ENCODE assay signal across 1 cellular context in the genomic region with DNA sequence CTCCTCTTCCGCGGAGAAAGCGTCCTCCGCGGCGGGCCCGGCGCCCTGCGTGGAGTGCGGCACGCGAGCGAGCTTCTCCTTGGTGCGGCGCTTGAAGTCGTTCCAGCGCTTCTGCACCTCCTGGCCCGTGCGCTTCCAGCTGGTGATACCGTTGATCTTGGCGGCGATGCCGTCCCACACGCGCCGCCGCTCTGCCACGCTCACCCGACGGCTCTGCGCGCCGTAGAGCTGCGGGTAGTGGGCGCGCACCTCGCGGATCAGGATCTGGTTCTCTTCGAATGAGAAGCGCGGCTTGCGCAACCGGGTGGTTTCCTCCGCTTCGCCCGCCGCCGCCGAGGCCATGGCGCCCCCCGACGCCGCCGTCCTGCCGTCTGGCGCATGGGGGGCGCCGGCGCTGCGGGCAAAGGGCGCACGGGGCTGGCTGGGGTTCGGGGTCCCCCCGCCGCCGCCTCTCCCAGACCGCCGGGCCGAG.
A peak's percentile ranks its signal among the peaks of the same experiment; 100 is the strongest.
TF ChIP-seq lines count a peak whose summit lies in the region.

No MANE protein-coding gene starts in this region.

TF ChIP-seq in IMR-90, 13 proteins besides CTCF, POLR2A, EP300 and RAD21:
- TF ChIP-seq, protein P1, sequence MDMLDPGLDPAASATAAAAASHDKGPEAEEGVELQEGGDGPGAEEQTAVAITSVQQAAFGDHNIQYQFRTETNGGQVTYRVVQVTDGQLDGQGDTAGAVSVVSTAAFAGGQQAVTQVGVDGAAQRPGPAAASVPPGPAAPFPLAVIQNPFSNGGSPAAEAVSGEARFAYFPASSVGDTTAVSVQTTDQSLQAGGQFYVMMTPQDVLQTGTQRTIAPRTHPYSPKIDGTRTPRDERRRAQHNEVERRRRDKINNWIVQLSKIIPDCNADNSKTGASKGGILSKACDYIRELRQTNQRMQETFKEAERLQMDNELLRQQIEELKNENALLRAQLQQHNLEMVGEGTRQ (IDR thresholded peaks at IDR 0.05; ENCODE audit: low read depth, low read length) = no peak
- TF ChIP-seq RFX5 (IDR thresholded peaks at IDR 0.05; ENCODE audit: low read depth, low read length) = no peak
- TF ChIP-seq CEBPB (IDR thresholded peaks at IDR 0.05; ENCODE audit: low read depth, low read length) = peak; percentile 96
- TF ChIP-seq MAZ (IDR thresholded peaks at IDR 0.05; ENCODE audit: borderline replicate concordance, low read depth, low read length) = no peak
- TF ChIP-seq MXI1 (IDR thresholded peaks at IDR 0.05; ENCODE audit: borderline replicate concordance, low read depth, low read length) = 0 out of 2 replicates have a peak, but pooled peaks have one; percentile 23
- TF ChIP-seq, protein P2, sequence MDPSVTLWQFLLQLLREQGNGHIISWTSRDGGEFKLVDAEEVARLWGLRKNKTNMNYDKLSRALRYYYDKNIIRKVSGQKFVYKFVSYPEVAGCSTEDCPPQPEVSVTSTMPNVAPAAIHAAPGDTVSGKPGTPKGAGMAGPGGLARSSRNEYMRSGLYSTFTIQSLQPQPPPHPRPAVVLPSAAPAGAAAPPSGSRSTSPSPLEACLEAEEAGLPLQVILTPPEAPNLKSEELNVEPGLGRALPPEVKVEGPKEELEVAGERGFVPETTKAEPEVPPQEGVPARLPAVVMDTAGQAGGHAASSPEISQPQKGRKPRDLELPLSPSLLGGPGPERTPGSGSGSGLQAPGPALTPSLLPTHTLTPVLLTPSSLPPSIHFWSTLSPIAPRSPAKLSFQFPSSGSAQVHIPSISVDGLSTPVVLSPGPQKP (IDR thresholded peaks at IDR 0.05; ENCODE audit: borderline replicate concordance, low read depth, low read length) = no peak
- peak; percentile 19; the same call in 1 of the 2 replicates for TF ChIP-seq BHLHE40 (IDR thresholded peaks at IDR 0.05; ENCODE audit: low read depth, low read length)
